ENCODE assay signal across 11 cellular contexts in genomic region chr1:100950776-100951175, GRCh38. TPM values are rescaled to one million over a fixed set of nuclear protein-coding genes. Genes with fewer than 3 reads are reported as not detected.
DNase-seq lines count a peak whose midpoint lies in the region; ATAC-seq and TF ChIP-seq lines count a peak whose summit lies in the region.
"Had no signal": no experiment of that assay in that cellular context is flagged by ENCODE, and none has a peak within 500 bp of the region (broad histone marks: within the 10 kb centered on the region; RNA-seq: fewer than 3 reads in every experiment).

No MANE protein-coding gene starts in this region.

- H3K9me3 Mint-ChIP-seq in natural killer cell = peaks cover 12 to 15% of the 10 kb centered on the region in 2 donors
- H3K9me3 Mint-ChIP-seq in natural killer cell treated with Interleukin-12 subunit alpha and Interleukin-12 subunit beta and Interleukin-15 and Interleukin-18, amount 100 ng/mL, for 72 hours = peaks cover 30% of the 10 kb centered on the region
- H3K9me3 Mint-ChIP-seq in activated CD8-positive, alpha-beta T cell treated with anti-CD3 and anti-CD28 coated beads, Interleukin-2, amount 10 ng/mL, durations not matched to agents 7 days and 5 days (ENCODE audit: insufficient read depth) = peaks cover 47% of the 10 kb centered on the region

- no peak for ATAC-seq in natural killer cell
- ATAC-seq in natural killer cell treated with Interleukin-12 subunit alpha and Interleukin-12 subunit beta and Interleukin-15 and Interleukin-18, amount 100 ng/mL, for 72 hours = no peak
- no peak for ATAC-seq in activated CD8-positive, alpha-beta T cell treated with anti-CD3 and anti-CD28 coated beads, Interleukin-2, amount 10 ng/mL, durations not matched to agents 7 days and 5 days

- H3K27me3 ChIP-seq in iPS-20b (ENCODE audit: insufficient read depth, low read length) (no peaks in the 10 kb centered on the region), thymus (ENCODE audit: control insufficient read depth, insufficient read depth) (no peaks in the 10 kb centered on the region)
- H3K27me3 ChIP-seq: dorsolateral prefrontal cortex, left lung had no signal

- H3K9me3 ChIP-seq in iPS-20b (ENCODE audit: insufficient read depth, low read depth, low read length) (no peaks in the 10 kb centered on the region), thymus (ENCODE audit: control insufficient read depth) (no peaks in the 10 kb centered on the region)
- H3K9me3 ChIP-seq: left lung had no signal

- H3K4me3 ChIP-seq in iPS-20b (ENCODE audit: low read length) (no peak overlapping the region), thymus (ENCODE audit: low read length) (no peak overlapping the region)
- H3K4me3 ChIP-seq: dorsolateral prefrontal cortex, left lung had no signal

- H3K4me3 Mint-ChIP-seq in natural killer cell = no peak overlapping the region
- no peak overlapping the region for H3K4me3 Mint-ChIP-seq in natural killer cell treated with Interleukin-12 subunit alpha and Interleukin-12 subunit beta and Interleukin-15 and Interleukin-18, amount 100 ng/mL, for 72 hours
- no peak overlapping the region for H3K4me3 Mint-ChIP-seq in activated CD8-positive, alpha-beta T cell treated with anti-CD3 and anti-CD28 coated beads, Interleukin-2, amount 10 ng/mL, durations not matched to agents 7 days and 5 days

- no peak for TF ChIP-seq CTCF in natural killer cell (IDR thresholded peaks at IDR 0.05)

- intact Hi-C loops in natural killer cell (cut with micrococcal nuclease) = no loop called here

- CTCF ChIA-PET in activated CD8-positive, alpha-beta T cell treated with anti-CD3 and anti-CD28 coated beads, Interleukin-2, amount 10 ng/mL, durations not matched to agents 7 days and 5 days (lab: Charles Lee) = interaction anchor here (0.9 to 2.5 kb wide), 5 partner anchors 13 to 338 kb away, joined by 3 to 12 read pairs (median 5); no protein-coding TSS in a partner anchor

- no peaks in the 10 kb centered on the region for H3K27me3 Mint-ChIP-seq in natural killer cell (ENCODE audit: low read depth in 2 of 2)
- no peaks in the 10 kb centered on the region for H3K27me3 Mint-ChIP-seq in natural killer cell treated with Interleukin-12 subunit alpha and Interleukin-12 subunit beta and Interleukin-15 and Interleukin-18, amount 100 ng/mL, for 72 hours
- no peaks in the 10 kb centered on the region for H3K27me3 Mint-ChIP-seq in activated CD8-positive, alpha-beta T cell treated with anti-CD3 and anti-CD28 coated beads, Interleukin-2, amount 10 ng/mL, durations not matched to agents 7 days and 5 days (ENCODE audit: low read depth)

- POLR2A ChIA-PET in activated CD8-positive, alpha-beta T cell treated with anti-CD3 and anti-CD28 coated beads, Interleukin-2, amount 10 ng/mL, durations not matched to agents 7 days and 5 days (lab: Charles Lee) = interaction anchor here (0.7 to 1.2 kb wide), 2 partner anchors 10 to 24 kb away, joined by 3 read pairs; no protein-coding TSS in a partner anchor

- peaks cover 65 to 78% of the 10 kb centered on the region in 2 donors for H3K4me1 Mint-ChIP-seq in natural killer cell
- H3K4me1 Mint-ChIP-seq in natural killer cell treated with Interleukin-12 subunit alpha and Interleukin-12 subunit beta and Interleukin-15 and Interleukin-18, amount 100 ng/mL, for 72 hours (ENCODE audit: low read depth in 2 of 2) = peaks cover 55 to 57% of the 10 kb centered on the region in 2 donors
- peaks cover 64% of the 10 kb centered on the region for H3K4me1 Mint-ChIP-seq in activated CD8-positive, alpha-beta T cell treated with anti-CD3 and anti-CD28 coated beads, Interleukin-2, amount 10 ng/mL, durations not matched to agents 7 days and 5 days (ENCODE audit: low read depth)

- H3K27ac ChIP-seq in iPS-20b (ENCODE audit: low read length) (peak overlapping the region; percentile 29), thymus (ENCODE audit: low read depth) (peak overlapping the region; percentile 64)
- H3K27ac ChIP-seq: dorsolateral prefrontal cortex had no signal

- peak overlapping the region; percentile 7; the same call in 1 of the 2 replicates for H3K9ac ChIP-seq in iPS-20b (ENCODE audit: low read depth, low read length)

- H3K36me3 ChIP-seq in iPS-20b (ENCODE audit: insufficient read depth, low read depth, low read length) (peaks cover 8% of the 10 kb centered on the region; the same call in 1 of the 2 replicates), thymus (ENCODE audit: control insufficient read depth, insufficient read depth) (peaks cover 10% of the 10 kb centered on the region)

- peak overlapping the region; percentile 83 to 92 for H3K27ac Mint-ChIP-seq in natural killer cell
- H3K27ac Mint-ChIP-seq in natural killer cell treated with Interleukin-12 subunit alpha and Interleukin-12 subunit beta and Interleukin-15 and Interleukin-18, amount 100 ng/mL, for 72 hours = peak overlapping the region in 1 of 2 donors; percentile 67
- H3K27ac Mint-ChIP-seq in activated CD8-positive, alpha-beta T cell treated with anti-CD3 and anti-CD28 coated beads, Interleukin-2, amount 10 ng/mL, durations not matched to agents 7 days and 5 days = peak overlapping the region; percentile 40

- 95% methylated on average over 4 of the region's 4 CpGs for WGBS in thymus

- H3K36me3 Mint-ChIP-seq in natural killer cell = peaks cover 33% of the 10 kb centered on the region
- peaks cover 66% of the 10 kb centered on the region for H3K36me3 Mint-ChIP-seq in natural killer cell treated with Interleukin-12 subunit alpha and Interleukin-12 subunit beta and Interleukin-15 and Interleukin-18, amount 100 ng/mL, for 72 hours
- H3K36me3 Mint-ChIP-seq in activated CD8-positive, alpha-beta T cell treated with anti-CD3 and anti-CD28 coated beads, Interleukin-2, amount 10 ng/mL, durations not matched to agents 7 days and 5 days (ENCODE audit: low read depth) = peaks cover 84% of the 10 kb centered on the region

- H3K4me1 ChIP-seq in iPS-20b (ENCODE audit: insufficient read depth, low read length) = peaks cover 40% of the 10 kb centered on the region
- H3K4me1 ChIP-seq in thymus (ENCODE audit: control insufficient read depth, insufficient read depth, low read length) = peaks cover 7% of the 10 kb centered on the region

- no peak for DNase-seq in natural killer cell
- no peak for DNase-seq in natural killer cell treated with Interleukin-12 subunit alpha and Interleukin-12 subunit beta and Interleukin-15 and Interleukin-18, amount 100 ng/mL, for 72 hours (ENCODE audit: low spot score)
- no peak for DNase-seq in activated CD8-positive, alpha-beta T cell treated with anti-CD3 and anti-CD28 coated beads, Interleukin-2, amount 10 ng/mL, durations not matched to agents 7 days and 5 days
- DNase-seq in NOMO-1 treated with DMSO at 0.1 percent for 48 hours (lab: John Stamatoyannopoulos, UW; ENCODE audit: unreplicated experiment) = no peak
- DNase-seq in ecto neural progenitor cell (ENCODE audit: low spot score) = no peak
- DNase-seq in foreskin melanocyte = no peak
- DNase-seq: dorsolateral prefrontal cortex, left lung, NCI-H2029 treated with DMSO at 0.1 percent for 48 hours had no signal

RNA-seq across cellular contexts. Expression of gene SLC30A7, which starts 54.9 kb away (rescaled TPM):
- total RNA-seq in natural killer cell = 10 to 100 TPM; 27.7 to 38.8 (median 36.2) TPM
- 10 to 100 TPM; 54.6 to 66.2 TPM for total RNA-seq in natural killer cell treated with Interleukin-12 subunit alpha and Interleukin-12 subunit beta and Interleukin-15 and Interleukin-18, amount 100 ng/mL, for 72 hours
- total RNA-seq in activated CD8-positive, alpha-beta T cell treated with anti-CD3 and anti-CD28 coated beads, Interleukin-2, amount 10 ng/mL, durations not matched to agents 7 days and 5 days = 10 to 100 TPM; 28.8 to 30.0 TPM
- polyA plus RNA-seq in thymus = 9.8 TPM

RNA-seq across cellular contexts. Expression of gene EXTL2, which starts 56.1 kb away (rescaled TPM):
- total RNA-seq in natural killer cell = 1 to 10 TPM; 3.5 to 5.8 (median 3.9) TPM
- total RNA-seq in natural killer cell treated with Interleukin-12 subunit alpha and Interleukin-12 subunit beta and Interleukin-15 and Interleukin-18, amount 100 ng/mL, for 72 hours = 1 to 10 TPM; 3.2 to 10.0 TPM
- total RNA-seq in activated CD8-positive, alpha-beta T cell treated with anti-CD3 and anti-CD28 coated beads, Interleukin-2, amount 10 ng/mL, durations not matched to agents 7 days and 5 days = 1 to 10 TPM; 2.0 to 2.6 TPM
- 12.1 TPM for polyA plus RNA-seq in thymus
